Comparison of ENCODE assay signal across 3 cellular contexts in genomic region chr1:32468791-32469190, GRCh38.
"Had no signal": no experiment of that assay in that cellular context is flagged by ENCODE, and none has a peak within 500 bp of the region (broad histone marks: within the 10 kb centered on the region; RNA-seq: fewer than 3 reads in every experiment).

No MANE protein-coding gene starts in this region.

- H3K4me3 ChIP-seq: GM12878 had no signal

- DNase-seq: GDM1, GF-D8 had no signal

- ATAC-seq: GM12878 had no signal
